Comparison of ENCODE assay signal across 11 cellular contexts in genomic region chr6:139402935-139403386, GRCh38. TPM values are rescaled to one million over a fixed set of nuclear protein-coding genes. Genes with fewer than 3 reads are reported as not detected.
DNase-seq lines count a peak whose midpoint lies in the region; ATAC-seq, FAIRE-seq and TF ChIP-seq lines count a peak whose summit lies in the region.
"Had no signal": no experiment of that assay in that cellular context is flagged by ENCODE, and none has a peak within 500 bp of the region (broad histone marks: within the 10 kb centered on the region; RNA-seq: fewer than 3 reads in every experiment).

No MANE protein-coding gene starts in this region.

- H3K23ac ChIP-seq in H1 (ENCODE audit: insufficient read length): peak overlapping the region; percentile 28

- H3K4me1 Mint-ChIP-seq in CD14-positive monocyte (no peaks in the 10 kb centered on the region), nephron progenitor cell (peaks cover 33% of the 10 kb centered on the region)

- H2BK5ac ChIP-seq in H1 (ENCODE audit: low read depth, low read length): no peak overlapping the region

- no peak overlapping the region for H3K4ac ChIP-seq in H1 (replicated peaks; ENCODE audit: insufficient read length, low read depth, low read length)

- DNase-seq in LHCN-M2 (ENCODE audit: low read depth): peak; percentile 67
- DNase-seq in H1 (ENCODE audit: low read depth in 1 of 2, low spot score in 2 of 2): no peak
- DNase-seq in kidney tubule cell (ENCODE audit: low spot score): peak; percentile 98
- DNase-seq in upper lobe of right lung: no peak
- no peak for DNase-seq in CD14-positive monocyte (ENCODE audit: low spot score)
- no peak for DNase-seq in gastrocnemius medialis
- no peak for DNase-seq in nephron progenitor cell
- DNase-seq: DND-41, NCI-H2029 treated with DMSO at 0.1 percent for 48 hours had no signal

- H3K36me3 ChIP-seq in H1 (ENCODE audit: control insufficient read depth in 2 of 4, insufficient read depth in 4 of 4, low read length in 3 of 4) (no peaks in the 10 kb centered on the region), upper lobe of right lung (no peaks in the 10 kb centered on the region), gastrocnemius medialis (no peaks in the 10 kb centered on the region)

- H3K9ac ChIP-seq in H1 (replicated peaks in 1 of 4; ENCODE audit: extremely low read depth in 1 of 4, low read depth in 3 of 4, low read length in 3 of 4): no peak overlapping the region

- H3K27ac ChIP-seq in H1 (ENCODE audit: low read depth, low read length) (no peak overlapping the region), upper lobe of right lung (peak overlapping the region; percentile 11), gastrocnemius medialis (no peak overlapping the region)

- H3K23me2 ChIP-seq in H1 (ENCODE audit: low read depth, low read length): no peaks in the 10 kb centered on the region

- H2AFZ ChIP-seq in H1 (ENCODE audit: low read length): no peak overlapping the region

- no peak overlapping the region for H2BK20ac ChIP-seq in H1 (ENCODE audit: low read length)

- H3K4me1 ChIP-seq in H1 (replicated peaks in 1 of 4; ENCODE audit: control insufficient read depth in 3 of 4, insufficient read depth in 4 of 4, low read length in 3 of 4): no peaks in the 10 kb centered on the region
- H3K4me1 ChIP-seq in upper lobe of right lung: no peaks in the 10 kb centered on the region
- H3K4me1 ChIP-seq in gastrocnemius medialis: no peaks in the 10 kb centered on the region

- intact Hi-C loops in upper lobe of right lung (cut with DNase I) (no loop called here), CD14-positive monocyte (cut with micrococcal nuclease) (no loop called here), gastrocnemius medialis (cut with DNase I; ENCODE audit: low total_unique reads) (no loop called here)

- H3K79me2 ChIP-seq in H1 (ENCODE audit: control insufficient read depth in 1 of 2, insufficient read depth in 2 of 2, low read length in 2 of 2): no peaks in the 10 kb centered on the region

- H3K36me3 Mint-ChIP-seq in CD14-positive monocyte (no peaks in the 10 kb centered on the region), nephron progenitor cell (ENCODE audit: low read depth) (no peaks in the 10 kb centered on the region)

- H3K27me3 Mint-ChIP-seq in CD14-positive monocyte (ENCODE audit: low read depth in 3 of 3) (no peaks in the 10 kb centered on the region), nephron progenitor cell (ENCODE audit: low read depth, poor library complexity) (no peaks in the 10 kb centered on the region)

- no peaks in the 10 kb centered on the region for H3K79me1 ChIP-seq in H1 (ENCODE audit: low read depth, low read length)

- no peak overlapping the region for H3K14ac ChIP-seq in H1 (ENCODE audit: insufficient read length)

- H3K9me3 ChIP-seq in H1 (ENCODE audit: insufficient read depth in 2 of 2, low read depth in 1 of 2, low read length in 1 of 2) (no peaks in the 10 kb centered on the region), upper lobe of right lung (no peaks in the 10 kb centered on the region), gastrocnemius medialis (no peaks in the 10 kb centered on the region)

- H3K27me3 ChIP-seq in H1 (replicated peaks in 1 of 4; ENCODE audit: control insufficient read depth in 3 of 4, extremely low read depth in 1 of 4, insufficient read depth in 3 of 4, low read length in 3 of 4) (peaks cover 6 to 14% (median 11%) of the 10 kb centered on the region in 4 experiments; a peak in 6 of 7 replicates), upper lobe of right lung (no peaks in the 10 kb centered on the region), gastrocnemius medialis (no peaks in the 10 kb centered on the region)

- H3K4me2 ChIP-seq in H1 (ENCODE audit: insufficient read depth in 1 of 2, low read depth in 2 of 2, low read length in 2 of 2): no peak overlapping the region

- H4K91ac ChIP-seq in H1 (replicated peaks; ENCODE audit: insufficient read length, low read length): no peak overlapping the region

- H2BK15ac ChIP-seq in H1 (ENCODE audit: low read length): no peak overlapping the region

- no peak overlapping the region for H3K4me3 Mint-ChIP-seq in CD14-positive monocyte
- no peak overlapping the region for H3K4me3 Mint-ChIP-seq in nephron progenitor cell

- TF ChIP-seq POLR2A in H1 (IDR thresholded peaks at IDR 0.05; ENCODE audit: control extremely low read depth in 1 of 2, low read depth in 2 of 2, low read length in 2 of 2) (no peak), gastrocnemius medialis (IDR thresholded peaks at IDR 0.05) (no peak)

- H3K9me3 Mint-ChIP-seq in CD14-positive monocyte: peaks cover 0 to 3% (median 0%) of the 10 kb centered on the region in 7 donors
- H3K9me3 Mint-ChIP-seq in nephron progenitor cell: no peaks in the 10 kb centered on the region

- H2BK12ac ChIP-seq in H1 (ENCODE audit: low read depth, low read length): no peak overlapping the region

- POLR2A ChIA-PET in H1 (lab: Charles Lee; ENCODE audit: partially characterized antibody): no interaction called here

- FAIRE-seq in H1 (lab: Jason Lieb, UNC): no peak
- FAIRE-seq: TTC549 had no signal

- H2AK5ac ChIP-seq in H1 (ENCODE audit: low read depth, low read length): no peak overlapping the region

- in situ Hi-C loops in gastrocnemius medialis (cut with MboI; ENCODE audit: low sequenced_read_pairs in 4 of 4): no loop called here

- no peak for TF ChIP-seq CTCF in H1 (IDR thresholded peaks at IDR 0.05; ENCODE audit: control extremely low read depth in 1 of 3, insufficient read depth in 1 of 3, low read depth in 1 of 3, low read length in 3 of 3)
- TF ChIP-seq CTCF in upper lobe of right lung (IDR thresholded peaks at IDR 0.05): no peak
- no peak for TF ChIP-seq CTCF in CD14-positive monocyte (IDR thresholded peaks at IDR 0.05)
- TF ChIP-seq CTCF in gastrocnemius medialis (IDR thresholded peaks at IDR 0.05 in 4 of 5, conservative IDR thresholded peaks at IDR 0.05 in 1 of 5): no peak
- TF ChIP-seq CTCF in nephron progenitor cell (IDR thresholded peaks at IDR 0.05): no peak

- no peak overlapping the region for H3K18ac ChIP-seq in H1 (ENCODE audit: extremely low read depth, low read length)

- TF ChIP-seq RAD21 in H1 (IDR thresholded peaks at IDR 0.05 in 1 of 2, conservative IDR thresholded peaks at IDR 0.05 in 1 of 2; ENCODE audit: low read depth in 2 of 2, low read length in 2 of 2): no peak

- H3K27ac Mint-ChIP-seq in CD14-positive monocyte: no peak overlapping the region
- H3K27ac Mint-ChIP-seq in nephron progenitor cell: no peak overlapping the region

- CTCF ChIA-PET in H1 (lab: Charles Lee; ENCODE audit: partially characterized antibody): interaction anchor here (0.6 to 1.0 kb wide), 3 partner anchors 20 to 76 kb away, joined by 3 read pairs; no protein-coding TSS in a partner anchor

- no peaks in the 10 kb centered on the region for H4K20me1 ChIP-seq in H1 (replicated peaks in 1 of 2; ENCODE audit: control insufficient read depth in 1 of 2, insufficient read depth in 2 of 2, low read length in 2 of 2)

- H4K5ac ChIP-seq in H1 (ENCODE audit: insufficient read length, low read depth, low read length): no peak overlapping the region

- H2BK120ac ChIP-seq in H1 (replicated peaks; ENCODE audit: low read depth, low read length): no peak overlapping the region

- H3K56ac ChIP-seq in H1 (replicated peaks; ENCODE audit: insufficient read length, low read depth, low read length): no peak overlapping the region

- peak; percentile 93 for ATAC-seq in upper lobe of right lung
- ATAC-seq in gastrocnemius medialis: no peak
- ATAC-seq in HG02759 (IDR thresholded peaks at IDR 0.05; ENCODE audit: unreplicated experiment): no peak

- WGBS in H1 (ENCODE audit: extremely low coverage in 1 of 2, insufficient coverage in 1 of 2, insufficient read length in 1 of 2, insufficient replicate concordance in 2 of 2, low coverage in 1 of 2, low lambda C conversion rate in 2 of 2, missing lambda C conversion rate in 1 of 2), 2 experiments: 86% methylated on average over 7 of the region's 7 CpGs; no CpG with 5 or more reads in 1 of the 2 experiments

- no peak for TF ChIP-seq EP300 in H1 (IDR thresholded peaks at IDR 0.05; ENCODE audit: borderline replicate concordance in 1 of 2, low read depth in 2 of 2, low read length in 2 of 2)

- H3K4me3 ChIP-seq in H1 (ENCODE audit: extremely low read depth in 1 of 4, insufficient read depth in 2 of 4, low read depth in 3 of 4, low read length in 4 of 4) (no peak overlapping the region), upper lobe of right lung (no peak overlapping the region), gastrocnemius medialis (no peak overlapping the region)

- H4K8ac ChIP-seq in H1 (ENCODE audit: extremely low read depth, insufficient read depth, low read length): no peak overlapping the region

TF ChIP-seq in H1, 55 proteins besides CTCF, POLR2A, EP300 and RAD21 (continues in another document):
- no peak for TF ChIP-seq SUZ12 (IDR thresholded peaks at IDR 0.05; ENCODE audit: low read length)
- TF ChIP-seq POU5F1 (IDR thresholded peaks at IDR 0.05; ENCODE audit: low read depth, low read length): no peak
- TF ChIP-seq SP4 (IDR thresholded peaks at IDR 0.05; ENCODE audit: low read length): no peak
- TF ChIP-seq CBX5 (IDR thresholded peaks at IDR 0.05; ENCODE audit: low read depth, low read length): no peak
- TF ChIP-seq GTF2F1 (IDR thresholded peaks at IDR 0.05; ENCODE audit: borderline replicate concordance, low read depth, low read length): no peak
- no peak for TF ChIP-seq TAF1 (IDR thresholded peaks at IDR 0.05; ENCODE audit: low read depth, low read length)
- TF ChIP-seq FOSL1 (IDR thresholded peaks at IDR 0.05; ENCODE audit: insufficient read depth, low read depth, low read length): no peak
- no peak for TF ChIP-seq CTBP2 (IDR thresholded peaks at IDR 0.05; ENCODE audit: borderline replicate concordance, insufficient read depth, insufficient read length, low read length)
- no peak for TF ChIP-seq MAX (IDR thresholded peaks at IDR 0.05)
- TF ChIP-seq BRCA1 (IDR thresholded peaks at IDR 0.05; ENCODE audit: low read depth, low read length): no peak

RNA-seq across cellular contexts. Expression of gene CITED2, which starts 28.5 kb away (rescaled TPM):
- total RNA-seq in LHCN-M2 (2014; rRNA removed) (210 and 256 TPM in 2 replicates), upper lobe of right lung (278 TPM), gastrocnemius medialis (100 to 1,000 TPM in 3 of 4 donors, 10 to 100 TPM in 1; 70.8 to 395 (median 345) TPM)
- 357 TPM for polyA plus RNA-seq in LHCN-M2 (2012)
- 89.1 and 97.1 TPM in 2 replicates for total RNA-seq in H1 (2021; fragmentation: NEBNext Ultra II Directional; extraction: Animal tissue kit (Norgen Biotek cat#: 25700))
- polyA plus RNA-seq in H1 (2011; rRNA removed) (115 and 179 TPM in 2 replicates), CD14-positive monocyte (10 to 100 TPM; 22.9 to 43.9 TPM)
- 71.8 TPM for polyA plus RNA-seq in H1 (2011; cell fraction: cytosol; rRNA removed)
- 95.8 TPM for polyA plus RNA-seq in H1 (2011; cell fraction: nucleus; rRNA removed)
- 48.9 to 68.3 TPM (median 60.3 TPM) in 4 replicates for polyA plus RNA-seq in H1 (2012, experiment 1 of 2)
- 39.7 TPM for polyA plus RNA-seq in H1 (2012, experiment 2 of 2)
- 42.8 TPM for polyA plus RNA-seq in H1 (2013, experiment 1 of 2)
- polyA plus RNA-seq in H1 (2013, experiment 2 of 2): 45.1 TPM
- 24.7 and 27.3 TPM in 2 replicates for polyA minus RNA-seq in H1 (2011; rRNA and poly(A)+ RNA removed)
- polyA minus RNA-seq in H1 (2011; cell fraction: cytosol; rRNA and poly(A)+ RNA removed): 83.5 TPM
- 66.4 TPM for polyA minus RNA-seq in H1 (2011; cell fraction: nucleus; rRNA and poly(A)+ RNA removed)

Comparison
In these comparisons a context has a peak if more than half of its experiments do, and no peak if none do; other contexts are left out.
1. DNase-seq: peak in LHCN-M2 (single experiment) and kidney tubule cell (single experiment); none in H1 (0 of 2), upper lobe of right lung (single experiment), CD14-positive monocyte (single experiment), gastrocnemius medialis (0 of 2) and nephron progenitor cell (single experiment).